8 cellular contexts compared by ENCODE assay signal in the genomic region with DNA sequence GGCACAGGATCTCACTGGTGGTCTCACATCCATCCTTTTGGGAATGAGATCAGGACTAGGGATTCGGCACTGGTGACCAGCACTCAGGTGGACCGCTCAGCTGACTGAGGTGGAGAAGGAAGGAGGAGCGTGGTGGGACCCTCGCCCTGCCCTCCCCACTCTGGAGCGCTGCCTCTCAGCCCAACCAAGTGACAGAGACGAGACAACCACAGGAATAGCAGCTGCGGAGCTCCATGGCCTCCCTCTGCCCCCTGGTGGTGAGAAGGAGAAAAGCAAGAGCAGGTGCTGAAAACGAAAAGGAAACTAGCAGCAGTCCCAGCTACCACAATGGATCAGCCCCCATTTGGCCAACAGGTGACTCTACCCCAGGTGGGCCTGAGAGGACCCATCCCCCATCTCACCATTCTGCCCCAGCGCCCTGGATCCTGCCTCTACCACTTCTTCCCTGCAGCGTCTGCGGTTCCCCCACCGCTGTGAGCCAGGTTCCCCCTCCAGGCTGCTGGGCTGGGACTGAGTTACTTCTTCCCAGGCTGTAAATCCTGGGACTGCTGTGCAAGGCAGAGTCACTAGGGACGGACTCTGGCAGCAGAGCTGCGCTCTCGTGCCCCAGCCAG. TPM values are rescaled to one million over a fixed set of nuclear protein-coding genes. Genes with fewer than 3 reads are reported as not detected.
DNase-seq lines count a peak whose midpoint lies in the region; ATAC-seq and TF ChIP-seq lines count a peak whose summit lies in the region.
"Not testable (repeated sequence)": the region's sequence is repeated elsewhere in the genome, so short reads cannot be mapped to it uniquely, and the experiment has no call there.

A gene with protein sequence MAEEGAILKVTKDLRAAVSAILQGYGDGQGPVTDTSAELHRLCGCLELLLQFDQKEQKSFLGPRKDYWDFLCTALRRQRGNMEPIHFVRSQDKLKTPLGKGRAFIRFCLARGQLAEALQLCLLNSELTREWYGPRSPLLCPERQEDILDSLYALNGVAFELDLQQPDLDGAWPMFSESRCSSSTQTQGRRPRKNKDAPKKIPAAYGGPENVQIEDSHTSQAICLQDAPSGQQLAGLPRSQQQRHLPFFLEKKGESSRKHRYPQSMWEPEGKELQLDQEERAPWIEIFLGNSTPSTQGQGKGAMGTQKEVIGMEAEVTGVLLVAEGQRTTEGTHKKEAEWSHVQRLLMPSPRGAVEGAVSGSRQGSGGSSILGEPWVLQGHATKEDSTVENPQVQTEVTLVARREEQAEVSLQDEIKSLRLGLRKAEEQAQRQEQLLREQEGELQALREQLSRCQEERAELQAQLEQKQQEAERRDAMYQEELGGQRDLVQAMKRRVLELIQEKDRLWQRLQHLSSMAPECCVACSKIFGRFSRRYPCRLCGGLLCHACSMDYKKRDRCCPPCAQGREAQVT (plus strand): TSS at position 533 of the 614 bp plus-strand sequence. CDS start 1,353 bp downstream, outside the sequence.

- TF ChIP-seq CTCF in GM10248 (IDR thresholded peaks at IDR 0.05; ENCODE audit: control extremely low read depth, extremely low read depth, low read depth, missing control alignments) (peak; percentile 79), omental fat pad (IDR thresholded peaks at IDR 0.05) (peak in 1 of 3 donors; percentile 47), suprapubic skin (IDR thresholded peaks at IDR 0.05) (peak; percentile 81 to 83)

- CTCF ChIA-PET in GM10248 (lab: Yijun Ruan, JAX): interaction anchor here (0.6 to 4.3 kb wide), 21 partner anchors 8 to 286 kb away, joined by 3 to 52 read pairs (median 4); no protein-coding TSS in a partner anchor
- CTCF ChIA-PET in activated naive CD4-positive, alpha-beta T cell treated with anti-CD3 and anti-CD28 coated beads, Interleukin-2, amount 10 ng/mL, durations not matched to agents 7 days and 5 days (lab: Charles Lee): interaction anchor here (0.7 to 13.6 kb wide), 11 partner anchors 8 to 280 kb away, joined by 3 to 141 read pairs (median 5); no protein-coding TSS in a partner anchor

- POLR2A ChIA-PET in GM10248 (lab: Yijun Ruan, JAX): not testable (repeated sequence)

- H3K27ac Mint-ChIP-seq in activated naive CD4-positive, alpha-beta T cell treated with anti-CD3 and anti-CD28 coated beads, Interleukin-2, amount 10 ng/mL, durations not matched to agents 7 days and 5 days: not testable (repeated sequence)

- H3K27ac ChIP-seq in suprapubic skin: not testable (repeated sequence)

- peak; percentile 82 for ATAC-seq in HG02571 (IDR thresholded peaks at IDR 0.05; ENCODE audit: unreplicated experiment)
- peak; percentile 79 for ATAC-seq in omental fat pad (ENCODE audit: low FRiP score)

- DNase-seq in GM10248 (ENCODE audit: extremely low spot score) (peak; percentile 76), NAMALWA (ENCODE audit: low spot score) (peak; percentile 85), SK-MEL-5 (ENCODE audit: low read depth, low spot score) (peak; percentile 70), glomerular endothelial cell (ENCODE audit: extremely low read depth, low read depth, low spot score) (peak; percentile 5)
- peak; percentile 78 for DNase-seq in activated naive CD4-positive, alpha-beta T cell treated with anti-CD3 and anti-CD28 coated beads, Interleukin-2, amount 10 ng/mL, durations not matched to agents 7 days and 5 days
- DNase-seq in omental fat pad (ENCODE audit: low spot score); suprapubic skin (ENCODE audit: low spot score in 2 of 2): not testable (repeated sequence)

- peak within 1 kb of the TSS; percentile 41 for H3K4me3 ChIP-seq in suprapubic skin

- H3K4me1 ChIP-seq in suprapubic skin: not testable (repeated sequence)

- not testable (repeated sequence) for TF ChIP-seq POLR2A in suprapubic skin (IDR thresholded peaks at IDR 0.05)

- not testable (repeated sequence) for H3K36me3 ChIP-seq in suprapubic skin

- in situ Hi-C loops in SK-MEL-5 (cut with HindIII; ENCODE audit: low pct_unique_long_range_greater_than_20kb, low sequenced_read_pairs): not testable (repeated sequence)

- H3K4me3 Mint-ChIP-seq in activated naive CD4-positive, alpha-beta T cell treated with anti-CD3 and anti-CD28 coated beads, Interleukin-2, amount 10 ng/mL, durations not matched to agents 7 days and 5 days: peak within 1 kb of the TSS; percentile 49

- peaks cover 12% of the 10 kb centered on the region for H3K4me1 Mint-ChIP-seq in activated naive CD4-positive, alpha-beta T cell treated with anti-CD3 and anti-CD28 coated beads, Interleukin-2, amount 10 ng/mL, durations not matched to agents 7 days and 5 days

- peaks cover 40% of the 10 kb centered on the region for H3K27me3 Mint-ChIP-seq in activated naive CD4-positive, alpha-beta T cell treated with anti-CD3 and anti-CD28 coated beads, Interleukin-2, amount 10 ng/mL, durations not matched to agents 7 days and 5 days

- peaks cover 17% of the 10 kb centered on the region for H3K27me3 ChIP-seq in suprapubic skin

- WGBS in suprapubic skin: under 1% methylated on average over 12 of the region's 15 CpGs

- not testable (repeated sequence) for H3K9me3 Mint-ChIP-seq in activated naive CD4-positive, alpha-beta T cell treated with anti-CD3 and anti-CD28 coated beads, Interleukin-2, amount 10 ng/mL, durations not matched to agents 7 days and 5 days

- TF ChIP-seq EP300 in suprapubic skin (IDR thresholded peaks at IDR 0.05): not testable (repeated sequence)

- H3K9me3 ChIP-seq in suprapubic skin: not testable (repeated sequence)

- not testable (repeated sequence) for H3K36me3 Mint-ChIP-seq in activated naive CD4-positive, alpha-beta T cell treated with anti-CD3 and anti-CD28 coated beads, Interleukin-2, amount 10 ng/mL, durations not matched to agents 7 days and 5 days

RNA-seq across cellular contexts. Expression of the gene that starts here (rescaled TPM):
- not detected in 2 replicates for total RNA-seq in SK-MEL-5 (2014; rRNA removed; shearing (Covaris generic))
- polyA plus RNA-seq in SK-MEL-5 (2015; cell fraction: cytosol; rRNA removed): not detected in 2 replicates
- 0.28 TPM in 1 of 2 replicates, not detected in the other for polyA plus RNA-seq in SK-MEL-5 (2015; cell fraction: nucleus; rRNA removed)
- total RNA-seq in glomerular endothelial cell (not detected in 2 replicates), omental fat pad (under 1 TPM in 2 of 4 donors, not detected in 2; 0.60 to 0.95 TPM), suprapubic skin (not detected)

Comparison
In these comparisons a context has a peak if more than half of its experiments do, and no peak if none do; other contexts are left out.
1. Peak in DNase-seq in SK-MEL-5; RNA of the gene not detected or under 1 TPM.
2. Peak in DNase-seq in glomerular endothelial cell; RNA of the gene not detected or under 1 TPM.
3. Peak in ATAC-seq in omental fat pad; RNA of the gene not detected or under 1 TPM.